21 cellular contexts compared by ENCODE assay signal in the genomic region with DNA sequence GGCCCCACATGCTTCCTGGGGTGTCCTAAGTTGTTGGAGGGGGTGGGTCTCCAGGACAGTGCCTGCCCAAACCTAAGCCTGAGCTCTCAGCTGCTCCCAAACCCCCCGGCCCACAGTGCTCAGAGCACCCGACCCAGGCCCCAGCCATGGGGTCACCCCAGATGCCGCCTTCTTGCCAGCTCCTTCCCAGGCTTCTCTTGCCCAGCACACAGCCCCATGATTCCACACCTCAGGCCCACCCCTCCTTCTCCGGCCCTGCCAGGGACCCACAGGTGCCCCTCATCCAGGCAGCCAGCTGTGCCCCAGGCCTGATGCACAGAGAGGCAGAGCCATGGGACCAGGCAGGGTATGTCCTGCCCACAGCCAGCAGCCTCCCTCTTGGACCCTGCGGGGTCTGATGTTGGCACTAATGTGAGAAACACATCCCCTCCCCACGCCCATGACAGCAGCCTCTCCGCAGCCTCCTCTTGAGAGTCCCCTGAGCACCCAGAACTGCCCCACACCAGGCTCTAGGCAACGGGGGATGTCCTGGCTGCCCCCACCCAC. TPM values are rescaled to one million over a fixed set of nuclear protein-coding genes. Genes with fewer than 3 reads are reported as not detected.
DNase-seq lines count a peak whose midpoint lies in the region; ATAC-seq, FAIRE-seq and TF ChIP-seq lines count a peak whose summit lies in the region.
"Had no signal": no experiment of that assay in that cellular context is flagged by ENCODE, and none has a peak within 500 bp of the region (broad histone marks: within the 10 kb centered on the region; RNA-seq: fewer than 3 reads in every experiment).

No MANE protein-coding gene starts in this region.

- H3K27me3 ChIP-seq in WERI-Rb-1 (ENCODE audit: insufficient read depth, low read depth, severe bottlenecking) (no peaks in the 10 kb centered on the region), gastrocnemius medialis (no peaks in the 10 kb centered on the region)
- H3K27me3 ChIP-seq: SJSA1, thyroid gland had no signal

- no peak overlapping the region for H3K27ac Mint-ChIP-seq in activated CD4-positive, alpha-beta memory T cell treated with anti-CD3 and anti-CD28 coated beads, Interleukin-2, amount 10 ng/mL, durations not matched to agents 7 days and 5 days
- H3K27ac Mint-ChIP-seq in activated CD4-positive, alpha-beta memory T cell treated with anti-CD3 and anti-CD28 coated beads for 36 hours, result no peak overlapping the region
- peak overlapping the region; percentile 16 for H3K27ac Mint-ChIP-seq in mesothelial cell of epicardium
- H3K27ac Mint-ChIP-seq: activated CD4-positive, alpha-beta T cell treated with anti-CD3 and anti-CD28 coated beads, Interleukin-2, amount 10 ng/mL, durations not matched to agents 24 days and 14 days had no signal

- in situ Hi-C loops in gastrocnemius medialis (cut with MboI; ENCODE audit: low sequenced_read_pairs in 4 of 4), result no loop called here

- POLR2A ChIA-PET in activated CD4-positive, alpha-beta memory T cell treated with anti-CD3 and anti-CD28 coated beads, Interleukin-2, amount 10 ng/mL, durations not matched to agents 7 days and 5 days (lab: Charles Lee), result no interaction called here
- POLR2A ChIA-PET in activated CD4-positive, alpha-beta memory T cell treated with anti-CD3 and anti-CD28 coated beads for 36 hours (lab: Charles Lee), result no interaction called here

- intact Hi-C loops in activated CD4-positive, alpha-beta memory T cell treated with anti-CD3 and anti-CD28 coated beads for 36 hours (cut with micrococcal nuclease), result no loop called here
- intact Hi-C loops in gastrocnemius medialis (cut with DNase I; ENCODE audit: low total_unique reads), result loop anchor here (10.0 kb wide), 2 partner anchors 142 to 1682 kb away; partner anchors contain the start of genes ARF1, TAF5L and URB2

- peak; percentile 15 for DNase-seq in activated CD4-positive, alpha-beta memory T cell treated with anti-CD3 and anti-CD28 coated beads, Interleukin-2, amount 10 ng/mL, durations not matched to agents 7 days and 5 days
- no peak for DNase-seq in activated CD4-positive, alpha-beta memory T cell treated with anti-CD3 and anti-CD28 coated beads for 36 hours
- DNase-seq in WERI-Rb-1, result no peak
- peak; percentile 8 to 28 for DNase-seq in mesothelial cell of epicardium (ENCODE audit: low spot score in 2 of 2, unreplicated experiment in 2 of 2)
- peak in 1 of 2 donors; percentile 10 for DNase-seq in gastrocnemius medialis
- DNase-seq in OCI-M1 (lab: John Stamatoyannopoulos, UW), result no peak
- DNase-seq in RPMI8226, result no peak
- DNase-seq in GM19239 (ENCODE audit: insufficient read length, low spot score), result no peak
- DNase-seq: activated CD4-positive, alpha-beta T cell treated with anti-CD3 and anti-CD28 coated beads, Interleukin-2, amount 10 ng/mL, durations not matched to agents 24 days and 14 days; CD4-positive, CD25-positive, alpha-beta regulatory T cell; cortex of kidney; DND-41; Kasumi-1; kidney glomerular epithelial cell; NCI-H1105 treated with DMSO at 0.1 percent for 48 hours; stimulated activated CD4-positive, alpha-beta T cell treated with anti-CD3 and anti-CD28 coated beads, Interleukin-1b, Interleukin-23, amount 100 ng/mL, for 48 hours; T1000; thyroid gland had no signal

- CTCF ChIA-PET in activated CD4-positive, alpha-beta memory T cell treated with anti-CD3 and anti-CD28 coated beads, Interleukin-2, amount 10 ng/mL, durations not matched to agents 7 days and 5 days (lab: Charles Lee), result no interaction called here
- CTCF ChIA-PET in activated CD4-positive, alpha-beta memory T cell treated with anti-CD3 and anti-CD28 coated beads for 36 hours (lab: Charles Lee), result no interaction called here

- H3K4me3 Mint-ChIP-seq in activated CD4-positive, alpha-beta memory T cell treated with anti-CD3 and anti-CD28 coated beads, Interleukin-2, amount 10 ng/mL, durations not matched to agents 7 days and 5 days, result no peak overlapping the region
- no peak overlapping the region for H3K4me3 Mint-ChIP-seq in activated CD4-positive, alpha-beta memory T cell treated with anti-CD3 and anti-CD28 coated beads for 36 hours
- no peak overlapping the region for H3K4me3 Mint-ChIP-seq in mesothelial cell of epicardium
- H3K4me3 Mint-ChIP-seq: activated CD4-positive, alpha-beta T cell treated with anti-CD3 and anti-CD28 coated beads, Interleukin-2, amount 10 ng/mL, durations not matched to agents 24 days and 14 days had no signal

- TF ChIP-seq CTCF in WERI-Rb-1 (IDR thresholded peaks at IDR 0.05; ENCODE audit: low read depth, low read length), result no peak
- no peak for TF ChIP-seq CTCF in mesothelial cell of epicardium (IDR thresholded peaks at IDR 0.05; ENCODE audit: unreplicated experiment)
- no peak for TF ChIP-seq CTCF in gastrocnemius medialis (IDR thresholded peaks at IDR 0.05 in 4 of 5, conservative IDR thresholded peaks at IDR 0.05 in 1 of 5)

- no peak for FAIRE-seq in GM19239 (lab: Jason Lieb, UNC)
- FAIRE-seq: astrocyte had no signal

- H3K4me1 ChIP-seq in gastrocnemius medialis, result peaks cover 64 to 70% of the 10 kb centered on the region in 2 donors

- peaks cover 5% of the 10 kb centered on the region for H3K9me3 Mint-ChIP-seq in activated CD4-positive, alpha-beta memory T cell treated with anti-CD3 and anti-CD28 coated beads, Interleukin-2, amount 10 ng/mL, durations not matched to agents 7 days and 5 days
- no peaks in the 10 kb centered on the region for H3K9me3 Mint-ChIP-seq in activated CD4-positive, alpha-beta memory T cell treated with anti-CD3 and anti-CD28 coated beads for 36 hours
- H3K9me3 Mint-ChIP-seq in mesothelial cell of epicardium, result no peaks in the 10 kb centered on the region
- H3K9me3 Mint-ChIP-seq: activated CD4-positive, alpha-beta T cell treated with anti-CD3 and anti-CD28 coated beads, Interleukin-2, amount 10 ng/mL, durations not matched to agents 24 days and 14 days; CD4-positive, CD25-positive, alpha-beta regulatory T cell had no signal

- peaks cover 10% of the 10 kb centered on the region for H3K4me1 Mint-ChIP-seq in activated CD4-positive, alpha-beta memory T cell treated with anti-CD3 and anti-CD28 coated beads, Interleukin-2, amount 10 ng/mL, durations not matched to agents 7 days and 5 days
- H3K4me1 Mint-ChIP-seq in activated CD4-positive, alpha-beta memory T cell treated with anti-CD3 and anti-CD28 coated beads for 36 hours (ENCODE audit: low read depth), result peaks cover 2% of the 10 kb centered on the region
- H3K4me1 Mint-ChIP-seq in mesothelial cell of epicardium, result peaks cover 20% of the 10 kb centered on the region
- H3K4me1 Mint-ChIP-seq: activated CD4-positive, alpha-beta T cell treated with anti-CD3 and anti-CD28 coated beads, Interleukin-2, amount 10 ng/mL, durations not matched to agents 24 days and 14 days had no signal

- H3K36me3 Mint-ChIP-seq in activated CD4-positive, alpha-beta memory T cell treated with anti-CD3 and anti-CD28 coated beads, Interleukin-2, amount 10 ng/mL, durations not matched to agents 7 days and 5 days (ENCODE audit: low read depth), result peaks cover 5% of the 10 kb centered on the region
- H3K36me3 Mint-ChIP-seq in activated CD4-positive, alpha-beta memory T cell treated with anti-CD3 and anti-CD28 coated beads for 36 hours, result no peaks in the 10 kb centered on the region
- no peaks in the 10 kb centered on the region for H3K36me3 Mint-ChIP-seq in mesothelial cell of epicardium
- H3K36me3 Mint-ChIP-seq: CD4-positive, CD25-positive, alpha-beta regulatory T cell had no signal

- H3K27me3 Mint-ChIP-seq in activated CD4-positive, alpha-beta memory T cell treated with anti-CD3 and anti-CD28 coated beads, Interleukin-2, amount 10 ng/mL, durations not matched to agents 7 days and 5 days, result peaks cover 9% of the 10 kb centered on the region
- H3K27me3 Mint-ChIP-seq in activated CD4-positive, alpha-beta memory T cell treated with anti-CD3 and anti-CD28 coated beads for 36 hours, result peaks cover 6% of the 10 kb centered on the region
- H3K27me3 Mint-ChIP-seq in mesothelial cell of epicardium (ENCODE audit: low read depth), result peaks cover 5% of the 10 kb centered on the region

- H3K36me3 ChIP-seq in WERI-Rb-1 (no peaks in the 10 kb centered on the region), gastrocnemius medialis (no peaks in the 10 kb centered on the region)
- H3K36me3 ChIP-seq: thyroid gland had no signal

- TF ChIP-seq POLR2A in gastrocnemius medialis (IDR thresholded peaks at IDR 0.05), result no peak

- H3K27ac ChIP-seq in WERI-Rb-1 (peak overlapping the region; percentile 62; the same call in 1 of the 2 replicates), gastrocnemius medialis (peak overlapping the region; percentile 91 to 98 (median 97))
- H3K27ac ChIP-seq: SJSA1, thyroid gland had no signal

- H3K9me3 ChIP-seq in WERI-Rb-1 (ENCODE audit: severe bottlenecking) (no peaks in the 10 kb centered on the region), gastrocnemius medialis (no peaks in the 10 kb centered on the region)
- H3K9me3 ChIP-seq: SJSA1, thyroid gland had no signal

- no peak for ATAC-seq in gastrocnemius medialis
- ATAC-seq: esophagus mucosa had no signal

- H3K4me3 ChIP-seq in WERI-Rb-1 (ENCODE audit: low read depth, low read length) (no peak overlapping the region), gastrocnemius medialis (peak overlapping the region; percentile 28 to 67 (median 38))
- H3K4me3 ChIP-seq: SJSA1, thyroid gland had no signal

RNA-seq across cellular contexts. Expression of gene WNT9A, which starts 4.9 kb away (rescaled TPM):
- total RNA-seq in activated CD4-positive, alpha-beta memory T cell treated with anti-CD3 and anti-CD28 coated beads, Interleukin-2, amount 10 ng/mL, durations not matched to agents 7 days and 5 days, result 1 to 10 TPM; 1.5 to 2.0 TPM
- total RNA-seq in activated CD4-positive, alpha-beta memory T cell treated with anti-CD3 and anti-CD28 coated beads for 36 hours, result under 1 TPM; 0.07 to 0.12 TPM
- total RNA-seq in mesothelial cell of epicardium (3.9 to 4.5 TPM (median 4.3 TPM) in 3 replicates), gastrocnemius medialis (10 to 100 TPM in 3 of 4 donors, 1 to 10 TPM in 1; 6.8 to 29.4 (median 15.5) TPM)
- total RNA-seq: activated CD4-positive, alpha-beta T cell treated with anti-CD3 and anti-CD28 coated beads, Interleukin-2, amount 10 ng/mL, durations not matched to agents 24 days and 14 days had no signal

Comparison
In these comparisons a context has a peak if more than half of its experiments do, and no peak if none do; other contexts are left out.
1. DNase-seq: peak in activated CD4-positive, alpha-beta memory T cell treated with anti-CD3 and anti-CD28 coated beads, Interleukin-2, amount 10 ng/mL, durations not matched to agents 7 days and 5 days (single experiment) and mesothelial cell of epicardium (2 of 2); none in activated CD4-positive, alpha-beta memory T cell treated with anti-CD3 and anti-CD28 coated beads for 36 hours (single experiment), WERI-Rb-1 (single experiment), OCI-M1 (single experiment), RPMI8226 (single experiment) and GM19239 (single experiment).